9 cellular contexts compared by ENCODE assay signal in the genomic region with DNA sequence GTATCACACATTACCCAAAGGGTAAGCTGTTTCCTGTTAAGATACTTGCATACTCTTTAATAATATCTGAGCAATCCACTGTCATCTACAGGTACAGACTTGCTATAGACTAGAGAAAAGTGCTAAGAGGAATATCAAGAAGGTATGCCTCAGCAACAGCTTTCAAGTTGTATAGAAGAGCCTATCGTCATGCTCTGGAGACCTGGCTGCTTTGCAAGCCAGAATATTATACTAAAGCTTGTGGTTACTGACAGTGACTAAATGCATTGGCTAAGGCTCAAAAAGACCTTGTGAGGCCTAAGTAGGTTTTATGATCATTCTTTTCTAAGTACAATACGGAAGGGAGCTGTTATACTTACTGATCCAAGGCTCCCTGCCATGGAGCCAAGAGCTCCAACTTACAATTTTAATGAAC. TPM values are rescaled to one million over a fixed set of nuclear protein-coding genes. Genes with fewer than 3 reads are reported as not detected.
DNase-seq lines count a peak whose midpoint lies in the region; ATAC-seq, FAIRE-seq and TF ChIP-seq lines count a peak whose summit lies in the region.
"Had no signal": no experiment of that assay in that cellular context is flagged by ENCODE, and none has a peak within 500 bp of the region (broad histone marks: within the 10 kb centered on the region; RNA-seq: fewer than 3 reads in every experiment).

No MANE protein-coding gene starts in this region.

- no peak for FAIRE-seq in GM12892 (lab: Jason Lieb, UNC)

- no peaks in the 10 kb centered on the region for H3K9me3 Mint-ChIP-seq in Calu3 (ENCODE audit: low read depth, unreplicated experiment)

- CTCF ChIA-PET in RWPE1 (lab: Yijun Ruan, JAX) (no interaction called here), Calu3 (lab: Charles Lee) (no interaction called here)

- H3K4me1 Mint-ChIP-seq in Calu3 (ENCODE audit: low read depth, unreplicated experiment) = peaks cover 14% of the 10 kb centered on the region

- H3K36me3 Mint-ChIP-seq in Calu3 (ENCODE audit: insufficient read depth, unreplicated experiment) = peaks cover 9% of the 10 kb centered on the region

- ATAC-seq in GM18873 (IDR thresholded peaks at IDR 0.05; ENCODE audit: low FRiP score, unreplicated experiment) = peak; percentile 68
- peak; percentile 91 for ATAC-seq in HG03108 (IDR thresholded peaks at IDR 0.05; ENCODE audit: unreplicated experiment)
- ATAC-seq: HCT116 had no signal

- no peak overlapping the region for H3K4me3 Mint-ChIP-seq in Calu3 (ENCODE audit: low read depth, unreplicated experiment)

- H3K4me3 ChIP-seq in AG10803 (ENCODE audit: low read length) = no peak overlapping the region

- intact Hi-C loops in Calu3 (cut with micrococcal nuclease; ENCODE audit: unreplicated experiment) = loop anchor here (10.0 kb wide), 1 partner anchor 143 kb away; the partner anchor contains the start of gene TMEM255A

- peak; percentile 82 for DNase-seq in AG10803 (ENCODE audit: low read depth)
- peak; percentile 67 for DNase-seq in RWPE1 (ENCODE audit: low spot score)
- peak; percentile 81 for DNase-seq in glomerular visceral epithelial cell (ENCODE audit: extremely low spot score)
- no peak for DNase-seq in GM12892 (ENCODE audit: insufficient read length)
- no peak for DNase-seq in Calu3
- DNase-seq in NCI-H1694 treated with DMSO at 0.1 percent for 48 hours (lab: John Stamatoyannopoulos, UW) = no peak

- TF ChIP-seq POLR2A in GM12892 (IDR thresholded peaks at IDR 0.05; ENCODE audit: low read depth, low read length) = no peak

- BruUV-seq in Calu3 (replicated peaks; lab: Mats Ljungman, UMichigan) = no TSS peak

- H3K27ac Mint-ChIP-seq in Calu3 (ENCODE audit: unreplicated experiment) = no peak overlapping the region

- no peaks in the 10 kb centered on the region for H3K27me3 Mint-ChIP-seq in Calu3 (ENCODE audit: unreplicated experiment)

- TF ChIP-seq CTCF in AG10803 (conservative IDR thresholded peaks at IDR 0.05; ENCODE audit: low read length) (no peak), RWPE1 (conservative IDR thresholded peaks at IDR 0.05; ENCODE audit: low read depth) (no peak), Calu3 (IDR thresholded peaks at IDR 0.05; ENCODE audit: unreplicated experiment) (no peak)

- no peak overlapping the region for H3K27ac ChIP-seq in RWPE1

- POLR2A ChIA-PET in RWPE1 (lab: Yijun Ruan, JAX; ENCODE audit: low non-redundant PET) = no interaction called here

RNA-seq across cellular contexts. Expression of gene LAMP2, which starts 11.3 kb away (rescaled TPM):
- 30.1 TPM for polyA plus RNA-seq in GM12892 (2012; ENCODE audit: missing spikeins)
- 120 and 132 TPM in 2 replicates for total RNA-seq in Calu3 (2022)

Comparison
In these comparisons a context has a peak if more than half of its experiments do, and no peak if none do; other contexts are left out.
1. DNase-seq: peak in AG10803 (single experiment), RWPE1 (single experiment) and glomerular visceral epithelial cell (single experiment); none in GM12892 (single experiment), Calu3 (single experiment) and NCI-H1694 treated with DMSO at 0.1 percent for 48 hours (single experiment).